Comparison of ENCODE assay signal across 1 cellular context in the genomic region with DNA sequence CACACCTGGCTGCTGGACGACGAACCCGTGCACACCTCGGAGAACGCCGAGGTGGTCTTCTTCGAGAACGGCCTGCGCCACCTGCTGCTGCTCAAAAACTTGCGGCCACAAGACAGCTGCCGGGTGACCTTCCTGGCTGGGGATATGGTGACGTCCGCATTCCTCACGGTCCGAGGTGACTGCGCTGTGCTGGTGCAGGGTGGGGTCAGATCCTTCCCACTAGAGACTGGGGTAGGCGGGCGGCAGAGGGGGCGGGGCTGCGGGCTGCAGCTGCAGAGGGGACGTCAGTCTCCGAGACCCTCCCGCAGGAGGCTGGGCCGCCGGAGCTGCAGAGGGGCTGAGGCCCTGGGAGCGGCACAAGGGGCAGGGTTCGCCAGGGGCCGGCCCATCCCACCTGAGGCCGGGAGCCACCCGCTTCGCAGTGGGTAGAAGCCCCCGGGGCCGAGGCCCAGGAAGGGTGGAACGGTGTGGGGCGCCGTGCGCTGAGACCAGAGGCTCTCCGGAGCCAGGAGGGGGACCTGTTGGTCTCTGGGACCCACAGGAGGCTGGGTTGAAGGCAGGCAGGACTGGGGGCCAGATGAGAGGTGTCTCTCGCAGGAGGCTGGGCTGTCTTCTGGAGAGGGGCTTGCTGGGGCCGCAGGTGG.
TF ChIP-seq lines count a peak whose summit lies in the region.

No MANE protein-coding gene starts in this region.

TF ChIP-seq in SK-N-SH, 30 proteins besides CTCF, POLR2A, EP300 and RAD21 (continued from another document):
- TF ChIP-seq, protein P1, sequence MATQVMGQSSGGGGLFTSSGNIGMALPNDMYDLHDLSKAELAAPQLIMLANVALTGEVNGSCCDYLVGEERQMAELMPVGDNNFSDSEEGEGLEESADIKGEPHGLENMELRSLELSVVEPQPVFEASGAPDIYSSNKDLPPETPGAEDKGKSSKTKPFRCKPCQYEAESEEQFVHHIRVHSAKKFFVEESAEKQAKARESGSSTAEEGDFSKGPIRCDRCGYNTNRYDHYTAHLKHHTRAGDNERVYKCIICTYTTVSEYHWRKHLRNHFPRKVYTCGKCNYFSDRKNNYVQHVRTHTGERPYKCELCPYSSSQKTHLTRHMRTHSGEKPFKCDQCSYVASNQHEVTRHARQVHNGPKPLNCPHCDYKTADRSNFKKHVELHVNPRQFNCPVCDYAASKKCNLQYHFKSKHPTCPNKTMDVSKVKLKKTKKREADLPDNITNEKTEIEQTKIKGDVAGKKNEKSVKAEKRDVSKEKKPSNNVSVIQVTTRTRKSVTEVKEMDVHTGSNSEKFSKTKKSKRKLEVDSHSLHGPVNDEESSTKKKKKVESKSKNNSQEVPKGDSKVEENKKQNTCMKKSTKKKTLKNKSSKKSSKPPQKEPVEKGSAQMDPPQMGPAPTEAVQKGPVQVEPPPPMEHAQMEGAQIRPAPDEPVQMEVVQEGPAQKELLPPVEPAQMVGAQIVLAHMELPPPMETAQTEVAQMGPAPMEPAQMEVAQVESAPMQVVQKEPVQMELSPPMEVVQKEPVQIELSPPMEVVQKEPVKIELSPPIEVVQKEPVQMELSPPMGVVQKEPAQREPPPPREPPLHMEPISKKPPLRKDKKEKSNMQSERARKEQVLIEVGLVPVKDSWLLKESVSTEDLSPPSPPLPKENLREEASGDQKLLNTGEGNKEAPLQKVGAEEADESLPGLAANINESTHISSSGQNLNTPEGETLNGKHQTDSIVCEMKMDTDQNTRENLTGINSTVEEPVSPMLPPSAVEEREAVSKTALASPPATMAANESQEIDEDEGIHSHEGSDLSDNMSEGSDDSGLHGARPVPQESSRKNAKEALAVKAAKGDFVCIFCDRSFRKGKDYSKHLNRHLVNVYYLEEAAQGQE (IDR thresholded peaks at IDR 0.05; ENCODE audit: low read depth, low read length): no peak
- no peak for TF ChIP-seq GATA2 (CRISPR knock-in tag; IDR thresholded peaks at IDR 0.05)
- no peak for TF ChIP-seq MEF2A (IDR thresholded peaks at IDR 0.05; ENCODE audit: borderline replicate concordance, low read depth)
